18 cellular contexts compared by ENCODE assay signal in the genomic region with DNA sequence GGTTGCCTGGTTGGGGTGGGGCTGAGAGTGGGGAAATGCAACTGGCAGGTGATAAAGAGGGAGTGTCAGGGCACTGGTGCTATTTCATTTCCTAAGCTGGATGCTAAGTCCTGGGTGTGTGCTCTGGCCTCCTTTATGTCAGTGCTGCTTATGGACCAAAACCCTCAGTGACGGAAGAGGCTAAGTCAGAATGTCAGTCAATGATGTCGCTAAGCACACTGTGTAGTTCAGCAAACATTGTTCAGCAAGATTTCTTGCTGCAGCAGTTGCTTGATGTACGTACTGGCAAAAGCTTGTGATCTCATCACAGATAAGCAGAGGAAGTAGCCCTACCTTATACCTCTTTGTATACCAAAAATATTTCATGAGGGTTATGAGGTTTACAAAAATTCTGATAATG. TPM values are rescaled to one million over a fixed set of nuclear protein-coding genes. Genes with fewer than 3 reads are reported as not detected.
DNase-seq lines count a peak whose midpoint lies in the region; ATAC-seq lines count a peak whose summit lies in the region.
"Had no signal": no experiment of that assay in that cellular context is flagged by ENCODE, and none has a peak within 500 bp of the region (broad histone marks: within the 10 kb centered on the region; RNA-seq: fewer than 3 reads in every experiment).

No MANE protein-coding gene starts in this region.

- H3K27ac ChIP-seq in CD4-positive, CD25-positive, alpha-beta regulatory T cell (ENCODE audit: insufficient read depth, low read length, poor library complexity, severe bottlenecking), result no peak overlapping the region

- DNase-seq in CD4-positive, CD25-positive, alpha-beta regulatory T cell, result peak in 1 of 3 donors; percentile 14
- DNase-seq in HUDEP-2 (lab: John Stamatoyannopoulos, UW; ENCODE audit: unreplicated experiment in 76 of 76), result peak in 43 of 76 experiments; percentile 5 to 71 (median 29)
- no peak for DNase-seq in activated CD8-positive, alpha-beta T cell treated with anti-CD3 and anti-CD28 coated beads, Interleukin-2, amount 10 ng/mL, durations not matched to agents 7 days and 5 days
- no peak for DNase-seq in memory B cell (ENCODE audit: low spot score in 2 of 2)
- DNase-seq in mucosa of gallbladder (ENCODE audit: low spot score), result no peak
- DNase-seq in SK-N-DZ (ENCODE audit: low spot score), result no peak
- no peak for DNase-seq in hypothalamus (lab: John Stamatoyannopoulos, UW)
- DNase-seq: CD8-positive, alpha-beta memory T cell; DND-41; H9; Karpas-422; MM.1S; NCI-H1105; NCI-H1694; NCI-H446; NCI-H748 treated with DMSO at 0.1 percent for 48 hours had no signal

- no peak overlapping the region for H3K4me3 ChIP-seq in CD4-positive, CD25-positive, alpha-beta regulatory T cell (ENCODE audit: low read depth, low read length)

- H3K27ac Mint-ChIP-seq in CD4-positive, CD25-positive, alpha-beta regulatory T cell, result peak overlapping the region in 2 of 3 donors; percentile 69 to 92
- peak overlapping the region; percentile 3 for H3K27ac Mint-ChIP-seq in activated CD8-positive, alpha-beta T cell treated with anti-CD3 and anti-CD28 coated beads, Interleukin-2, amount 10 ng/mL, durations not matched to agents 7 days and 5 days
- peak overlapping the region; percentile 8 for H3K27ac Mint-ChIP-seq in memory B cell
- H3K27ac Mint-ChIP-seq: B cell, H9 had no signal

- H3K4me1 ChIP-seq in CD4-positive, CD25-positive, alpha-beta regulatory T cell (ENCODE audit: control insufficient read depth, insufficient read depth, low read length, poor library complexity, severe bottlenecking), result peaks cover 5% of the 10 kb centered on the region

- no peaks in the 10 kb centered on the region for H3K9me3 ChIP-seq in CD4-positive, CD25-positive, alpha-beta regulatory T cell (ENCODE audit: control insufficient read depth in 2 of 2, low read length in 2 of 2)

- H3K36me3 ChIP-seq in CD4-positive, CD25-positive, alpha-beta regulatory T cell (ENCODE audit: control insufficient read depth, insufficient read depth, low read length), result peaks cover 58% of the 10 kb centered on the region

- CTCF ChIA-PET in activated CD8-positive, alpha-beta T cell treated with anti-CD3 and anti-CD28 coated beads, Interleukin-2, amount 10 ng/mL, durations not matched to agents 7 days and 5 days (lab: Charles Lee), result interaction anchor here (1.7 kb wide), 1 partner anchor 17 kb away, joined by 10 read pairs; no protein-coding TSS in a partner anchor

- peaks cover 0 to 2% (median 0%) of the 10 kb centered on the region in 7 donors for H3K9me3 Mint-ChIP-seq in CD4-positive, CD25-positive, alpha-beta regulatory T cell
- no peaks in the 10 kb centered on the region for H3K9me3 Mint-ChIP-seq in activated CD8-positive, alpha-beta T cell treated with anti-CD3 and anti-CD28 coated beads, Interleukin-2, amount 10 ng/mL, durations not matched to agents 7 days and 5 days (ENCODE audit: insufficient read depth)
- H3K9me3 Mint-ChIP-seq in memory B cell, result no peaks in the 10 kb centered on the region
- H3K9me3 Mint-ChIP-seq: CD8-positive, alpha-beta memory T cell; H9 had no signal

- ATAC-seq in CD4-positive, CD25-positive, alpha-beta regulatory T cell (ENCODE audit: low read depth in 2 of 2), result peak in 1 of 2 donors; percentile 45
- ATAC-seq in activated CD8-positive, alpha-beta T cell treated with anti-CD3 and anti-CD28 coated beads, Interleukin-2, amount 10 ng/mL, durations not matched to agents 7 days and 5 days, result no peak
- no peak for ATAC-seq in memory B cell (ENCODE audit: low read depth)
- no peak for ATAC-seq in HG02852 (IDR thresholded peaks at IDR 0.05; ENCODE audit: unreplicated experiment)

- peaks cover 36% of the 10 kb centered on the region for H3K36me3 Mint-ChIP-seq in CD4-positive, CD25-positive, alpha-beta regulatory T cell
- peaks cover 54% of the 10 kb centered on the region for H3K36me3 Mint-ChIP-seq in activated CD8-positive, alpha-beta T cell treated with anti-CD3 and anti-CD28 coated beads, Interleukin-2, amount 10 ng/mL, durations not matched to agents 7 days and 5 days (ENCODE audit: low read depth)
- peaks cover 22% of the 10 kb centered on the region for H3K36me3 Mint-ChIP-seq in memory B cell

- no peaks in the 10 kb centered on the region for H3K27me3 ChIP-seq in CD4-positive, CD25-positive, alpha-beta regulatory T cell (ENCODE audit: control insufficient read depth, insufficient read depth, low read length)

- no peaks in the 10 kb centered on the region for H3K27me3 Mint-ChIP-seq in CD4-positive, CD25-positive, alpha-beta regulatory T cell
- H3K27me3 Mint-ChIP-seq in activated CD8-positive, alpha-beta T cell treated with anti-CD3 and anti-CD28 coated beads, Interleukin-2, amount 10 ng/mL, durations not matched to agents 7 days and 5 days (ENCODE audit: low read depth), result no peaks in the 10 kb centered on the region
- no peaks in the 10 kb centered on the region for H3K27me3 Mint-ChIP-seq in memory B cell
- H3K27me3 Mint-ChIP-seq: B cell; CD8-positive, alpha-beta memory T cell had no signal

- no peak overlapping the region for H3K4me3 Mint-ChIP-seq in CD4-positive, CD25-positive, alpha-beta regulatory T cell
- H3K4me3 Mint-ChIP-seq in activated CD8-positive, alpha-beta T cell treated with anti-CD3 and anti-CD28 coated beads, Interleukin-2, amount 10 ng/mL, durations not matched to agents 7 days and 5 days, result no peak overlapping the region
- no peak overlapping the region for H3K4me3 Mint-ChIP-seq in memory B cell
- H3K4me3 Mint-ChIP-seq: B cell; CD8-positive, alpha-beta memory T cell; H9 had no signal

- POLR2A ChIA-PET in activated CD8-positive, alpha-beta T cell treated with anti-CD3 and anti-CD28 coated beads, Interleukin-2, amount 10 ng/mL, durations not matched to agents 7 days and 5 days (lab: Charles Lee), result no interaction called here

- peaks cover 3 to 11% (median 7%) of the 10 kb centered on the region in 4 donors for H3K4me1 Mint-ChIP-seq in CD4-positive, CD25-positive, alpha-beta regulatory T cell
- H3K4me1 Mint-ChIP-seq in activated CD8-positive, alpha-beta T cell treated with anti-CD3 and anti-CD28 coated beads, Interleukin-2, amount 10 ng/mL, durations not matched to agents 7 days and 5 days (ENCODE audit: low read depth), result no peaks in the 10 kb centered on the region
- H3K4me1 Mint-ChIP-seq in memory B cell, result no peaks in the 10 kb centered on the region
- H3K4me1 Mint-ChIP-seq: B cell, H9 had no signal

RNA-seq across cellular contexts. Expression of gene FLCN, which starts 16.5 kb away (rescaled TPM):
- total RNA-seq in CD4-positive, CD25-positive, alpha-beta regulatory T cell, result 60.5 TPM
- polyA plus RNA-seq in CD4-positive, CD25-positive, alpha-beta regulatory T cell, result 10 to 100 TPM in 1 of 4 donors, 1 to 10 TPM in 3; 6.6 to 10.9 (median 7.6) TPM
- total RNA-seq in activated CD8-positive, alpha-beta T cell treated with anti-CD3 and anti-CD28 coated beads, Interleukin-2, amount 10 ng/mL, durations not matched to agents 7 days and 5 days, result 10 to 100 TPM; 37.0 to 37.4 TPM
- total RNA-seq in mucosa of gallbladder, result 110 TPM
- polyA plus RNA-seq in SK-N-DZ (2014; cell fraction: cytosol; rRNA removed), result 11.8 and 15.7 TPM in 2 replicates
- polyA plus RNA-seq in SK-N-DZ (2014; cell fraction: nucleus; rRNA removed), result 29.5 and 32.0 TPM in 2 replicates

RNA-seq across cellular contexts. Expression of gene COPS3, which starts 27.6 kb away (rescaled TPM):
- 92.1 TPM for total RNA-seq in CD4-positive, CD25-positive, alpha-beta regulatory T cell
- polyA plus RNA-seq in CD4-positive, CD25-positive, alpha-beta regulatory T cell, result 100 to 1,000 TPM in 2 of 4 donors, 10 to 100 TPM in 2; 98.5 to 123 (median 106) TPM
- total RNA-seq in activated CD8-positive, alpha-beta T cell treated with anti-CD3 and anti-CD28 coated beads, Interleukin-2, amount 10 ng/mL, durations not matched to agents 7 days and 5 days, result 100 to 1,000 TPM; 115 to 124 TPM
- total RNA-seq in mucosa of gallbladder, result 43.8 TPM
- 255 and 282 TPM in 2 replicates for polyA plus RNA-seq in SK-N-DZ (2014; cell fraction: cytosol; rRNA removed)
- 125 and 144 TPM in 2 replicates for polyA plus RNA-seq in SK-N-DZ (2014; cell fraction: nucleus; rRNA removed)

RNA-seq across cellular contexts. Expression of gene PLD6, which starts 47.3 kb away (rescaled TPM):
- 9.4 TPM for total RNA-seq in CD4-positive, CD25-positive, alpha-beta regulatory T cell
- polyA plus RNA-seq in CD4-positive, CD25-positive, alpha-beta regulatory T cell, result 10 to 100 TPM in 3 of 4 donors, 1 to 10 TPM in 1; 8.9 to 19.3 (median 16.0) TPM
- total RNA-seq in activated CD8-positive, alpha-beta T cell treated with anti-CD3 and anti-CD28 coated beads, Interleukin-2, amount 10 ng/mL, durations not matched to agents 7 days and 5 days, result 1 to 10 TPM; 3.8 to 4.2 TPM
- total RNA-seq in mucosa of gallbladder, result 6.4 TPM
- polyA plus RNA-seq in SK-N-DZ (2014; cell fraction: cytosol; rRNA removed), result 26.9 TPM in 2 replicates
- 9.1 and 12.6 TPM in 2 replicates for polyA plus RNA-seq in SK-N-DZ (2014; cell fraction: nucleus; rRNA removed)

RNA-seq across cellular contexts. Expression of gene NT5M, which starts 49.7 kb away (rescaled TPM):
- total RNA-seq in CD4-positive, CD25-positive, alpha-beta regulatory T cell, result 3.9 TPM
- polyA plus RNA-seq in CD4-positive, CD25-positive, alpha-beta regulatory T cell, result 1 to 10 TPM in 2 of 4 donors, under 1 TPM in 2; 0.75 to 2.0 (median 1.4) TPM
- 1 to 10 TPM; 8.3 to 9.0 TPM for total RNA-seq in activated CD8-positive, alpha-beta T cell treated with anti-CD3 and anti-CD28 coated beads, Interleukin-2, amount 10 ng/mL, durations not matched to agents 7 days and 5 days
- 3.2 TPM for total RNA-seq in mucosa of gallbladder
- polyA plus RNA-seq in SK-N-DZ (2014; cell fraction: cytosol; rRNA removed), result 21.6 and 27.8 TPM in 2 replicates
- 24.1 and 31.9 TPM in 2 replicates for polyA plus RNA-seq in SK-N-DZ (2014; cell fraction: nucleus; rRNA removed)

Comparison
In these comparisons a context has a peak if more than half of its experiments do, and no peak if none do; other contexts are left out.
1. DNase-seq: peak in HUDEP-2 (43 of 76); none in activated CD8-positive, alpha-beta T cell treated with anti-CD3 and anti-CD28 coated beads, Interleukin-2, amount 10 ng/mL, durations not matched to agents 7 days and 5 days (single experiment), memory B cell (0 of 2), mucosa of gallbladder (single experiment), SK-N-DZ (single experiment) and hypothalamus (0 of 51).
2. H3K27ac Mint-ChIP-seq: peak in every context shown above with its lines; median percentile 80 in CD4-positive, CD25-positive, alpha-beta regulatory T cell; 8 in memory B cell; 3 in activated CD8-positive, alpha-beta T cell treated with anti-CD3 and anti-CD28 coated beads, Interleukin-2, amount 10 ng/mL, durations not matched to agents 7 days and 5 days.